14 cellular contexts compared by ENCODE assay signal in the genomic region with DNA sequence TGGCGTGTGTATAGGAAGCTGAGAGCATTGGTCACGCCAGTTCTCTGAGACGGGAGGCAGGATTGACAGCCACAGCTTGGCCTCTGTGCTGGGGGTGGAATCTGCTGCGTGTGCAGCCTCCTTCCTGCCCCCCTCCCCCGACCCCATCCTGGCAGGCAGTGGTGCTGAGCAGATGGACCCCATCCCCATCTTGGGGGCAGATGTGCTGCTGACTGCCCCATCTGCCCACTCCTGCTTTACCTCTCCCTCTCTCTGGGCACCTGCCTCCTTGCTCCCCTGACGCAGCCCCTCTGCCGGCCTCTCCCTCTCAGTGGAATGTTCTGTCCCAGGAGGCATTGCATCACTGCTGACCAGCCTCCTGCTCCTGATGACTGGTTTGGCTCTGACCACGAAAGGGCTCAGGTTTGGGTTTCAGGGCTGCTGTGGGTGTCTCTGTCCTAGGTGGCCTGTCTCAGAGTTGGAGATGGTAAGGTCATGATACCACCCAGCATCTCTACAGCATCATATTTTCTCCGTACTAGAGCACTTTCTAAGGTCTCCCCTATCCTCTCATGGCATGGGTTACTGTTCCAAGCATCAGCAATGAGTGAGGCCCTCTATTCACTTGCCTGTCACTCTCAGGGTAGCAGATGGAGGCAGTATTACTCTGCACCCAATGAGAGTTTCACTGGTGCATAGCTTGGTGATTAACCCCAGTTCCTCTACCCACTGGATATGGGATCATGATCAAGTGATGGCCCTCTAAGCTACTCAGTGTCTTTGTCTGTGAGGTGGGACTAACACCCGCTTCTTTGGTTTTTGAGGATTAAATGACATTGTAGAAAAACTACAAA.
DNase-seq lines count a peak whose midpoint lies in the region; ATAC-seq lines count a peak whose summit lies in the region.
"Had no signal": no experiment of that assay in that cellular context is flagged by ENCODE, and none has a peak within 500 bp of the region (broad histone marks: within the 10 kb centered on the region; RNA-seq: fewer than 3 reads in every experiment).

No MANE protein-coding gene starts in this region.

- DNase-seq in activated CD4-positive, alpha-beta T cell treated with anti-CD3 and anti-CD28 coated beads for 36 hours, result no peak
- DNase-seq in activated CD4-positive, alpha-beta T cell treated with anti-CD3 and anti-CD28 coated beads for 1 hour, result no peak
- DNase-seq in SK-N-DZ (ENCODE audit: low spot score) (peak; percentile 39), left ventricle myocardium superior (no peak), nucleus accumbens (lab: John Stamatoyannopoulos, UW) (no peak), mesenteric fat pad (ENCODE audit: low spot score) (no peak)
- no peak for DNase-seq in stimulated activated naive CD8-positive, alpha-beta T cell treated with anti-CD3 and anti-CD28 coated beads, Interleukin-15, Interleukin-2, amounts not matched to agents 100 U/mL and 50 U/mL, for 24 hours
- DNase-seq: cortex of kidney; hippocampal formation; naive B cell; NCI-H526 treated with DMSO at 0.1 percent for 48 hours; stimulated activated CD4-positive, alpha-beta T cell treated with anti-CD3 and anti-CD28 coated beads, Interleukin-4, amount 100 ng/mL, for 4 hours had no signal

- POLR2A ChIA-PET in activated CD4-positive, alpha-beta T cell treated with anti-CD3 and anti-CD28 coated beads for 36 hours (lab: Charles Lee), result no interaction called here

- no peaks in the 10 kb centered on the region for H3K36me3 Mint-ChIP-seq in activated CD4-positive, alpha-beta T cell treated with anti-CD3 and anti-CD28 coated beads for 36 hours (ENCODE audit: low read depth)

- peaks cover 39% of the 10 kb centered on the region for H3K4me1 Mint-ChIP-seq in activated CD4-positive, alpha-beta T cell treated with anti-CD3 and anti-CD28 coated beads for 36 hours

- no peak overlapping the region for H3K27ac Mint-ChIP-seq in activated CD4-positive, alpha-beta T cell treated with anti-CD3 and anti-CD28 coated beads for 36 hours
- H3K27ac Mint-ChIP-seq: IgD-negative memory B cell had no signal

- H3K27me3 Mint-ChIP-seq in activated CD4-positive, alpha-beta T cell treated with anti-CD3 and anti-CD28 coated beads for 36 hours, result no peaks in the 10 kb centered on the region

- no peak overlapping the region for H3K4me3 Mint-ChIP-seq in activated CD4-positive, alpha-beta T cell treated with anti-CD3 and anti-CD28 coated beads for 36 hours
- H3K4me3 Mint-ChIP-seq: IgD-negative memory B cell had no signal

- CTCF ChIA-PET in activated CD4-positive, alpha-beta T cell treated with anti-CD3 and anti-CD28 coated beads for 36 hours (lab: Charles Lee), result interaction anchor here (1.4 kb wide), 1 partner anchor 54 kb away, joined by 3 read pairs; no protein-coding TSS in a partner anchor

- ATAC-seq in activated CD4-positive, alpha-beta T cell treated with anti-CD3 and anti-CD28 coated beads for 36 hours, result peak; percentile 45
- ATAC-seq in left ventricle myocardium superior (peak; percentile 70), HG03025 (IDR thresholded peaks at IDR 0.05; ENCODE audit: low FRiP score, unreplicated experiment) (no peak)
- ATAC-seq in stimulated activated naive CD8-positive, alpha-beta T cell treated with anti-CD3 and anti-CD28 coated beads, Interleukin-15, Interleukin-2, amounts not matched to agents 100 U/mL and 50 U/mL, for 24 hours, result peak; percentile 48

- no peaks in the 10 kb centered on the region for H3K9me3 Mint-ChIP-seq in activated CD4-positive, alpha-beta T cell treated with anti-CD3 and anti-CD28 coated beads for 36 hours (ENCODE audit: low read depth)
- H3K9me3 Mint-ChIP-seq: IgD-negative memory B cell had no signal

- intact Hi-C loops in activated CD4-positive, alpha-beta T cell treated with anti-CD3 and anti-CD28 coated beads for 36 hours (cut with DNase I, micrococcal nuclease), result no loop called here
- intact Hi-C loops in left ventricle myocardium superior (cut with micrococcal nuclease), result no loop called here
